Comparison of ENCODE assay signal across 34 cellular contexts in the genomic region with DNA sequence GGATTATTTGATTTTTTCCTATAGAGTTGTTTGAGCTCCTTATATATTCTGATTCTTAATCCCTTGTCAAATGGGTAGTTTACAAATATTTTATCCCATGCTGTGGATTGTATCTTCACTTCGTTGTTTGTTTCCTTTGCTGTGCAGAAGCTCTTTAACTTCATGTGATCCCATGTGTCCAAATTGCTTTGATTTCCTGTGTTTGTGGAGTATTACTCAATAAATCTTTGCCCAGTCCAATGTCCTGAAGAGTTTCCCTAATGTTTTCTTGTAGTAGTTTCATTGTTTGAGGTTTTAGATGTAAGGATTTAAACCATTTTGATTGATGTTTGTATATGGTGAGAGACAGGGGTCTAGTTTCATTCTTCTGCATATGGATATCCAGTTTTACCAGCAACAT.
"Had no signal": no experiment of that assay in that cellular context is flagged by ENCODE, and none has a peak within 500 bp of the region (broad histone marks: within the 10 kb centered on the region; RNA-seq: fewer than 3 reads in every experiment).

No MANE protein-coding gene starts in this region.

- H3K4me3 ChIP-seq: MG63 had no signal

- H3K27me3 ChIP-seq: MG63 had no signal

- H3K9me3 ChIP-seq: MG63 had no signal

- DNase-seq: Karpas-422, Kasumi-1, MG63, MM.1S, MV-4-11, NCI-H1048, NCI-H1092, NCI-H1092 treated with DMSO at 0.1 percent for 48 hours, NCI-H1105, NCI-H1105 treated with DMSO at 0.1 percent for 48 hours, NCI-H1417, NCI-H1417 treated with DMSO at 0.1 percent for 48 hours, NCI-H1436, NCI-H1436 treated with DMSO at 0.1 percent for 48 hours, NCI-H146, NCI-H1694, NCI-H1694 treated with DMSO at 0.1 percent for 48 hours, NCI-H187, NCI-H187 treated with DMSO at 0.1 percent for 48 hours, NCI-H1930, NCI-H2029, NCI-H2029 treated with DMSO at 0.1 percent for 48 hours, NCI-H2081, NCI-H2081 treated with DMSO at 0.1 percent for 48 hours, NCI-H2107, NCI-H2171, NCI-H2171 treated with DMSO at 0.1 percent for 48 hours, NCI-H2227 treated with DMSO at 0.1 percent for 48 hours, NCI-H226, NCI-H345, NCI-H446, NCI-H446 treated with DMSO at 0.1 percent for 48 hours, NCI-H510A, NCI-H510A treated with DMSO at 0.1 percent for 48 hours had no signal

- H3K36me3 ChIP-seq: MG63 had no signal
